ENCODE assay signal across 17 cellular contexts in genomic region chr12:2625267-2625666, GRCh38.
DNase-seq lines count a peak whose midpoint lies in the region; ATAC-seq and TF ChIP-seq lines count a peak whose summit lies in the region.
"Had no signal": no experiment of that assay in that cellular context is flagged by ENCODE, and none has a peak within 500 bp of the region (broad histone marks: within the 10 kb centered on the region; RNA-seq: fewer than 3 reads in every experiment).

No MANE protein-coding gene starts in this region.

- H3K79me2 ChIP-seq in MM.1S (ENCODE audit: low read length), result no peaks in the 10 kb centered on the region

- CTCF ChIA-PET in Caco-2 (lab: Charles Lee), result interaction anchor here (1.3 kb wide), 1 partner anchor 27 kb away, joined by 3 read pairs; no protein-coding TSS in a partner anchor

- H3K36me3 ChIP-seq in heart right ventricle, result peaks cover 0 to 61% (median 0%) of the 10 kb centered on the region in 9 donors
- H3K36me3 ChIP-seq in MM.1S (replicated peaks; ENCODE audit: insufficient read depth, low read length), result no peaks in the 10 kb centered on the region
- H3K36me3 ChIP-seq in Caco-2 (ENCODE audit: control insufficient read depth, insufficient read depth, low read length), result no peaks in the 10 kb centered on the region
- H3K36me3 ChIP-seq: MG63 had no signal

- intact Hi-C loops in Right ventricle myocardium superior (cut with DNase I) (no loop called here), heart right ventricle (cut with DNase I) (no loop called here), Caco-2 (cut with micrococcal nuclease; ENCODE audit: unreplicated experiment) (no loop called here)

- no peak overlapping the region for H3K27ac ChIP-seq in heart right ventricle
- H3K27ac ChIP-seq in MM.1S (ENCODE audit: low read length), result no peak overlapping the region
- H3K27ac ChIP-seq: C4-2B, HL-60 had no signal

- ATAC-seq in Right ventricle myocardium superior (ENCODE audit: poor library complexity), result peak; percentile 7
- ATAC-seq in heart right ventricle, result no peak
- ATAC-seq in HG02610 (IDR thresholded peaks at IDR 0.05; ENCODE audit: unreplicated experiment), result no peak
- ATAC-seq: Panc1, Right ventricle myocardium inferior had no signal

- POLR2A ChIA-PET in Caco-2 (lab: Charles Lee), result no interaction called here

- H3K4me1 ChIP-seq in heart right ventricle (peaks cover 0 to 10% (median 0%) of the 10 kb centered on the region in 9 donors), MM.1S (ENCODE audit: low read length) (no peaks in the 10 kb centered on the region), Caco-2 (no peaks in the 10 kb centered on the region)

- H3K4me3 Mint-ChIP-seq in Caco-2 (ENCODE audit: unreplicated experiment), result no peak overlapping the region

- no peaks in the 10 kb centered on the region for H3F3A ChIP-seq in MM.1S (ENCODE audit: insufficient read depth, low read length)

- no peak overlapping the region for H3K4me3 ChIP-seq in heart right ventricle
- H3K4me3 ChIP-seq in MM.1S (ENCODE audit: low read length), result no peak overlapping the region
- H3K4me3 ChIP-seq in Caco-2 (ENCODE audit: low read depth, low read length), result no peak overlapping the region
- H3K4me3 ChIP-seq: MG63 had no signal

- no TSS peak for BruUV-seq in Caco-2 (replicated peaks; lab: Mats Ljungman, UMichigan)

- no peak for DNase-seq in Right ventricle myocardium superior
- no peak for DNase-seq in heart right ventricle
- peak; percentile 73 for DNase-seq in UCSD-AML1 (lab: John Stamatoyannopoulos, UW; ENCODE audit: unreplicated experiment)
- DNase-seq in kidney tubule cell (ENCODE audit: low spot score), result peak; percentile 25
- no peak for DNase-seq in MM.1S
- DNase-seq in Caco-2, result no peak
- no peak for DNase-seq in nucleus accumbens (lab: John Stamatoyannopoulos, UW)
- DNase-seq: 8988T, COR-L47, NCI-H1105, NCI-H187 had no signal

- no peak overlapping the region for H3K4me2 ChIP-seq in MM.1S (ENCODE audit: low read depth, low read length)

- peaks cover 58% of the 10 kb centered on the region for H3K27me3 Mint-ChIP-seq in Caco-2 (ENCODE audit: insufficient read depth, unreplicated experiment)

- H3K9ac ChIP-seq in MM.1S (ENCODE audit: low read length), result no peak overlapping the region

- H3K9me3 ChIP-seq in heart right ventricle (no peaks in the 10 kb centered on the region), MM.1S (replicated peaks; ENCODE audit: insufficient read depth, low read length) (no peaks in the 10 kb centered on the region), Caco-2 (no peaks in the 10 kb centered on the region)
- H3K9me3 ChIP-seq: MG63 had no signal

- no peaks in the 10 kb centered on the region for H3K4me1 Mint-ChIP-seq in Caco-2 (ENCODE audit: low read depth, unreplicated experiment)

- H3K27ac Mint-ChIP-seq in Caco-2 (ENCODE audit: unreplicated experiment), result no peak overlapping the region

- no peaks in the 10 kb centered on the region for H3K9me3 Mint-ChIP-seq in Caco-2 (ENCODE audit: unreplicated experiment)

- no peaks in the 10 kb centered on the region for H3K36me3 Mint-ChIP-seq in Caco-2 (ENCODE audit: insufficient read depth, unreplicated experiment)

- 67 to 70% methylated on average over 14 of the region's 14 CpGs for WGBS in heart right ventricle, 2 donors

- TF ChIP-seq CTCF in heart right ventricle (IDR thresholded peaks at IDR 0.05) (no peak), MM.1S (IDR thresholded peaks at IDR 0.05; ENCODE audit: low read length) (no peak), Caco-2 (IDR thresholded peaks at IDR 0.05; ENCODE audit: insufficient read depth in 1 of 2, low read depth in 1 of 2, low read length in 1 of 2, severe bottlenecking in 1 of 2, unreplicated experiment in 1 of 2) (no peak)

- no peaks in the 10 kb centered on the region for H4K20me1 ChIP-seq in MM.1S (ENCODE audit: insufficient read depth, low read length)

- H2AFZ ChIP-seq in MM.1S (ENCODE audit: low read length), result no peak overlapping the region

- H3K9me2 ChIP-seq in MM.1S (replicated peaks; ENCODE audit: insufficient read depth, low read length), result no peaks in the 10 kb centered on the region

- H3K27me3 ChIP-seq in heart right ventricle, result peaks cover 0 to 4% (median 0%) of the 10 kb centered on the region in 7 donors
- peaks cover 18% of the 10 kb centered on the region; the same call in 1 of the 2 replicates for H3K27me3 ChIP-seq in MM.1S (replicated peaks; ENCODE audit: insufficient read depth, low read length)
- H3K27me3 ChIP-seq in Caco-2 (replicated peaks; ENCODE audit: control insufficient read depth, insufficient read depth, low read length), result peaks cover 6% of the 10 kb centered on the region
- H3K27me3 ChIP-seq: MG63 had no signal

Comparison
In these comparisons a context has a peak if more than half of its experiments do, and no peak if none do; other contexts are left out.
1. DNase-seq: peak in UCSD-AML1 (single experiment) and kidney tubule cell (single experiment); none in Right ventricle myocardium superior (single experiment), heart right ventricle (0 of 2), MM.1S (single experiment), Caco-2 (0 of 2) and nucleus accumbens (0 of 56).